15 cellular contexts compared by ENCODE assay signal in the genomic region with DNA sequence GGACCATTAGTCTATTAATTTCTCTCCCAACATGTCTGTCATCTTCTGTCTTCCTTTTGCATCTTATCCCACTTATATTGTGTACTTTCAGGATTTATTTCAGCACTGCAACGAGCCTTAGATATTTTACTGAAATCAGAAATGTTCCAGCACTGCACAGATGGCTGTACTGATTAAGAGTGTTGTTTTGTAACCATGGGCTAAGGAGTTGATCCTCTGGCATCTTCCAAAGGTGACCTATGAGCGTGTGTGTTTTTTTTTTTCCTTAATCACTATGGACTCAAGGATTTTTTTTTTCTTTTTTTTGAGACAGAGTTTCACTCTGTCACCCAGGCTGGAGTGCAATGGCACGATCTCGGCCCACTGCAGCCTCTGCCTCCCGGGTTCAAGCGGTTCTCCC. TPM values are rescaled to one million over a fixed set of nuclear protein-coding genes. Genes with fewer than 3 reads are reported as not detected.
A peak's percentile ranks its signal among the peaks of the same experiment; 100 is the strongest.
DNase-seq lines count a peak whose midpoint lies in the region; ATAC-seq and TF ChIP-seq lines count a peak whose summit lies in the region.
"Had no signal": no experiment of that assay in that cellular context is flagged by ENCODE, and none has a peak within 500 bp of the region (broad histone marks: within the 10 kb centered on the region; RNA-seq: fewer than 3 reads in every experiment).

No MANE protein-coding gene starts in this region.

- peak overlapping the region; percentile 50 for H3K27ac Mint-ChIP-seq in progenitor cell of endocrine pancreas
- H3K27ac Mint-ChIP-seq: B cell; CD8-positive, alpha-beta T cell; H9 had no signal

- intact Hi-C loops in lower lobe of right lung (cut with DNase I), result no loop called here

- H3K4me1 ChIP-seq in RWPE2 (ENCODE audit: insufficient read depth, poor library complexity, severe bottlenecking) (peaks cover 27% of the 10 kb centered on the region), lower lobe of right lung (no peaks in the 10 kb centered on the region)

- H3K36me3 Mint-ChIP-seq in progenitor cell of endocrine pancreas (ENCODE audit: insufficient read depth), result no peaks in the 10 kb centered on the region
- H3K36me3 Mint-ChIP-seq: CD8-positive, alpha-beta T cell had no signal

- in situ Hi-C loops in KBM-7 (cut with MboI; ENCODE audit: low pct_unique_long_range_greater_than_20kb, low sequenced_read_pairs), result no loop called here

- H3K4me3 ChIP-seq in RWPE2 (ENCODE audit: severe bottlenecking), result no peak overlapping the region
- no peak overlapping the region for H3K4me3 ChIP-seq in lower lobe of right lung
- H3K4me3 ChIP-seq: BLaER1 treated with 17β-estradiol and CSF1 and Interleukin-3, amounts not matched to agents 10 nM and 100 nM had no signal

- no peak overlapping the region for H3K4me3 Mint-ChIP-seq in progenitor cell of endocrine pancreas (ENCODE audit: low read depth)
- H3K4me3 Mint-ChIP-seq: B cell; CD8-positive, alpha-beta T cell; H9 had no signal

- TF ChIP-seq CTCF in RWPE2 (IDR thresholded peaks at IDR 0.05; ENCODE audit: poor library complexity, severe bottlenecking), result no peak
- TF ChIP-seq CTCF in progenitor cell of endocrine pancreas (IDR thresholded peaks at IDR 0.05; ENCODE audit: unreplicated experiment), result no peak
- no peak for TF ChIP-seq CTCF in lower lobe of right lung (IDR thresholded peaks at IDR 0.05)

- H3K27ac ChIP-seq in RWPE2 (ENCODE audit: poor library complexity, severe bottlenecking) (peak overlapping the region; percentile 99), lower lobe of right lung (no peak overlapping the region)
- H3K27ac ChIP-seq: BLaER1 treated with 17β-estradiol and CSF1 and Interleukin-3, amounts not matched to agents 10 nM and 100 nM had no signal

- H3K27me3 ChIP-seq in RWPE2 (ENCODE audit: insufficient read depth, poor library complexity, severe bottlenecking), result no peaks in the 10 kb centered on the region
- H3K27me3 ChIP-seq in lower lobe of right lung (ENCODE audit: low read depth), result no peaks in the 10 kb centered on the region
- H3K27me3 ChIP-seq: BLaER1 treated with 17β-estradiol and CSF1 and Interleukin-3, amounts not matched to agents 10 nM and 100 nM had no signal

- ATAC-seq in RWPE2 (ENCODE audit: low read depth), result no peak
- no peak for ATAC-seq in lower lobe of right lung
- ATAC-seq in GM18517 (IDR thresholded peaks at IDR 0.05; ENCODE audit: unreplicated experiment), result no peak
- ATAC-seq: CD8-positive, alpha-beta T cell had no signal

- peaks cover 8% of the 10 kb centered on the region for H3K4me1 Mint-ChIP-seq in progenitor cell of endocrine pancreas (ENCODE audit: low read depth)
- H3K4me1 Mint-ChIP-seq: B cell, H9 had no signal

- H3K36me3 ChIP-seq in RWPE2 (ENCODE audit: low read depth) (no peaks in the 10 kb centered on the region), lower lobe of right lung (no peaks in the 10 kb centered on the region)
- H3K36me3 ChIP-seq: BLaER1 treated with 17β-estradiol and CSF1 and Interleukin-3, amounts not matched to agents 10 nM and 100 nM had no signal

- H3K9me3 Mint-ChIP-seq in progenitor cell of endocrine pancreas (ENCODE audit: low read depth), result no peaks in the 10 kb centered on the region
- H3K9me3 Mint-ChIP-seq: CD8-positive, alpha-beta T cell; H9 had no signal

- no peaks in the 10 kb centered on the region for H3K27me3 Mint-ChIP-seq in progenitor cell of endocrine pancreas
- H3K27me3 Mint-ChIP-seq: B cell had no signal

- H3K9me3 ChIP-seq in RWPE2 (ENCODE audit: severe bottlenecking) (no peaks in the 10 kb centered on the region), lower lobe of right lung (no peaks in the 10 kb centered on the region)
- H3K9me3 ChIP-seq: BLaER1 treated with 17β-estradiol and CSF1 and Interleukin-3, amounts not matched to agents 10 nM and 100 nM had no signal

- DNase-seq in NCI-H524 (lab: John Stamatoyannopoulos, UW) (peak; percentile 6 to 68), RWPE2 (ENCODE audit: low spot score) (no peak), amniotic epithelial cell (ENCODE audit: low read depth) (peak; percentile 29), progenitor cell of endocrine pancreas (ENCODE audit: low spot score, unreplicated experiment) (no peak), lower lobe of right lung (no peak), KBM-7 (no peak)
- DNase-seq: CD8-positive, alpha-beta T cell; COR-L47; DMS153; DMS79; GF-D8; H9 had no signal

RNA-seq across cellular contexts. Expression of a gene that starts 7.1 kb away (rescaled TPM):
- total RNA-seq in progenitor cell of endocrine pancreas, result 19.2 and 21.6 TPM in 2 replicates
- total RNA-seq in lower lobe of right lung, result 19.6 TPM

RNA-seq across cellular contexts. Expression of a gene that starts 56.3 kb away (rescaled TPM):
- total RNA-seq in progenitor cell of endocrine pancreas, result 7.8 and 7.9 TPM in 2 replicates
- total RNA-seq in lower lobe of right lung, result 0.44 TPM

Comparison
In these comparisons a context has a peak if more than half of its experiments do, and no peak if none do; other contexts are left out.
1. DNase-seq: peak in NCI-H524 (2 of 2) and amniotic epithelial cell (single experiment); none in RWPE2 (single experiment), progenitor cell of endocrine pancreas (single experiment), lower lobe of right lung (single experiment) and KBM-7 (single experiment).